In the genomic region with DNA sequence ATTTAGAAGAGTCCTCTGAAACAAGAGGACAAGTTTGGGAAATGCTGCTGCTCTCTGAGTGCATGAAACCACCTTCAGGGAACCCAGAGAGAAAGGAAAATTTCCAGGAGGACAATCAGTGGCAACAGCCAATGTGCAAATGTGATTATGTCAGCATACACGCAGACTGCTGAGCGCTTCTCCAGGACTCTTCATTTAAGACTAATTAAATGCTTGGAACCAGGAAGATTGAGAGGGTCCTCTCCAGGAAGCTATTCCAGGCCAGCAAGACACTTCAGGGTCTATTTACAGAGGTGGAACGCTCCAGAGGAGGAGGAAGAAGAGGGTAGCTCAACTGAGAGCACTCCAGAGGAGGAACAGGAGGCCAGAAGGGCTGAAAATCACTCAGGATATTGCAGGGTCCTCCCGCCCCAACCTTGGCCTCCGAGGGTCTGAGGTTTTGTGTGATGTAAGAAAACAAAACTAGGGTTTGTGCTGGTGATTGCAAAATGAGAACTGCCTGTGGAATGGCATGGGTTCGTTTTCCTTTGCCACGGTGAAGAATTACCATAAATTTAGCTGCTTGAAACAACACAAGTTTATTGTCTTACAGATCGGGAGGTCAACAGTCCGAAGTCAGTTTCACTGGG, we compare ENCODE assay signal across 2 cellular contexts.
TF ChIP-seq lines count a peak whose summit lies in the region.

No MANE protein-coding gene starts in this region.

TF ChIP-seq in HepG2, 621 proteins besides CTCF, POLR2A, EP300 and RAD21:
- no peak for TF ChIP-seq FOXA1 (IDR thresholded peaks at IDR 0.05)
- TF ChIP-seq FOXA1 (CRISPR knock-in tag; IDR thresholded peaks at IDR 0.05) = no peak
- no peak for TF ChIP-seq ZNF543 (CRISPR knock-in tag; IDR thresholded peaks at IDR 0.05)
- TF ChIP-seq, protein P1, sequence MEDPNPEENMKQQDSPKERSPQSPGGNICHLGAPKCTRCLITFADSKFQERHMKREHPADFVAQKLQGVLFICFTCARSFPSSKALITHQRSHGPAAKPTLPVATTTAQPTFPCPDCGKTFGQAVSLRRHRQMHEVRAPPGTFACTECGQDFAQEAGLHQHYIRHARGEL (CRISPR knock-in tag; IDR thresholded peaks at IDR 0.05) = no peak
- TF ChIP-seq MAZ (IDR thresholded peaks at IDR 0.05; ENCODE audit: borderline replicate concordance, low read depth, low read length) = no peak
- TF ChIP-seq MAZ (CRISPR knock-in tag; IDR thresholded peaks at IDR 0.05; ENCODE audit: low read depth) = no peak
- TF ChIP-seq, protein P2, sequence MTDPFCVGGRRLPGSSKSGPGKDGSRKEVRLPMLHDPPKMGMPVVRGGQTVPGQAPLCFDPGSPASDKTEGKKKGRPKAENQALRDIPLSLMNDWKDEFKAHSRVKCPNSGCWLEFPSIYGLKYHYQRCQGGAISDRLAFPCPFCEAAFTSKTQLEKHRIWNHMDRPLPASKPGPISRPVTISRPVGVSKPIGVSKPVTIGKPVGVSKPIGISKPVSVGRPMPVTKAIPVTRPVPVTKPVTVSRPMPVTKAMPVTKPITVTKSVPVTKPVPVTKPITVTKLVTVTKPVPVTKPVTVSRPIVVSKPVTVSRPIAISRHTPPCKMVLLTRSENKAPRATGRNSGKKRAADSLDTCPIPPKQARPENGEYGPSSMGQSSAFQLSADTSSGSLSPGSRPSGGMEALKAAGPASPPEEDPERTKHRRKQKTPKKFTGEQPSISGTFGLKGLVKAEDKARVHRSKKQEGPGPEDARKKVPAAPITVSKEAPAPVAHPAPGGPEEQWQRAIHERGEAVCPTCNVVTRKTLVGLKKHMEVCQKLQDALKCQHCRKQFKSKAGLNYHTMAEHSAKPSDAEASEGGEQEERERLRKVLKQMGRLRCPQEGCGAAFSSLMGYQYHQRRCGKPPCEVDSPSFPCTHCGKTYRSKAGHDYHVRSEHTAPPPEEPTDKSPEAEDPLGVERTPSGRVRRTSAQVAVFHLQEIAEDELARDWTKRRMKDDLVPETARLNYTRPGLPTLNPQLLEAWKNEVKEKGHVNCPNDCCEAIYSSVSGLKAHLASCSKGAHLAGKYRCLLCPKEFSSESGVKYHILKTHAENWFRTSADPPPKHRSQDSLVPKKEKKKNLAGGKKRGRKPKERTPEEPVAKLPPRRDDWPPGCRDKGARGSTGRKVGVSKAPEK (CRISPR knock-in tag; IDR thresholded peaks at IDR 0.05; ENCODE audit: borderline replicate concordance) = no peak
- no peak for TF ChIP-seq PHF5A (CRISPR knock-in tag; IDR thresholded peaks at IDR 0.05; ENCODE audit: low read depth, unreplicated experiment)
- peak; percentile 41 to 45; a peak in 3 of 4 replicates for TF ChIP-seq MAFK (conservative IDR thresholded peaks at IDR 0.05 in 1 of 2, IDR thresholded peaks at IDR 0.05 in 1 of 2; ENCODE audit: low read length in 2 of 2)
- TF ChIP-seq, protein P3, sequence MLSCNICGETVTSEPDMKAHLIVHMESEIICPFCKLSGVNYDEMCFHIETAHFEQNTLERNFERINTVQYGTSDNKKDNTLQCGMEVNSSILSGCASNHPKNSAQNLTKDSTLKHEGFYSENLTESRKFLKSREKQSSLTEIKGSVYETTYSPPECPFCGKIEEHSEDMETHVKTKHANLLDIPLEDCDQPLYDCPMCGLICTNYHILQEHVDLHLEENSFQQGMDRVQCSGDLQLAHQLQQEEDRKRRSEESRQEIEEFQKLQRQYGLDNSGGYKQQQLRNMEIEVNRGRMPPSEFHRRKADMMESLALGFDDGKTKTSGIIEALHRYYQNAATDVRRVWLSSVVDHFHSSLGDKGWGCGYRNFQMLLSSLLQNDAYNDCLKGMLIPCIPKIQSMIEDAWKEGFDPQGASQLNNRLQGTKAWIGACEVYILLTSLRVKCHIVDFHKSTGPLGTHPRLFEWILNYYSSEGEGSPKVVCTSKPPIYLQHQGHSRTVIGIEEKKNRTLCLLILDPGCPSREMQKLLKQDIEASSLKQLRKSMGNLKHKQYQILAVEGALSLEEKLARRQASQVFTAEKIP (CRISPR knock-in tag; IDR thresholded peaks at IDR 0.05; ENCODE audit: borderline replicate concordance) = no peak

TF ChIP-seq in H1, 55 proteins besides CTCF, POLR2A, EP300 and RAD21:
- TF ChIP-seq SRF (IDR thresholded peaks at IDR 0.05; ENCODE audit: low read depth, low read length) (no peak), CEBPB (IDR thresholded peaks at IDR 0.05; ENCODE audit: low read depth, low read length) (no peak), MAFK (IDR thresholded peaks at IDR 0.05; ENCODE audit: low read depth, low read length) (no peak), TAF7 (optimal IDR thresholded peaks at IDR 0.05; ENCODE audit: borderline replicate concordance, low read depth, low read length) (no peak), NRF1 (IDR thresholded peaks at IDR 0.05; ENCODE audit: low read depth, low read length) (no peak), RNF2 (IDR thresholded peaks at IDR 0.05; ENCODE audit: borderline replicate concordance, low read depth, low read length, missing control alignments, poor library complexity, severe bottlenecking) (no peak), POU5F1 (IDR thresholded peaks at IDR 0.05; ENCODE audit: low read depth, low read length) (no peak), TCF12 (IDR thresholded peaks at IDR 0.05; ENCODE audit: low read depth, low read length) (no peak), KDM1A (IDR thresholded peaks at IDR 0.05; ENCODE audit: borderline replicate concordance, low read length) (no peak)
- TF ChIP-seq, protein P4, sequence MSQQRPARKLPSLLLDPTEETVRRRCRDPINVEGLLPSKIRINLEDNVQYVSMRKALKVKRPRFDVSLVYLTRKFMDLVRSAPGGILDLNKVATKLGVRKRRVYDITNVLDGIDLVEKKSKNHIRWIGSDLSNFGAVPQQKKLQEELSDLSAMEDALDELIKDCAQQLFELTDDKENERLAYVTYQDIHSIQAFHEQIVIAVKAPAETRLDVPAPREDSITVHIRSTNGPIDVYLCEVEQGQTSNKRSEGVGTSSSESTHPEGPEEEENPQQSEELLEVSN (IDR thresholded peaks at IDR 0.05) = no peak
- TF ChIP-seq, protein P5, sequence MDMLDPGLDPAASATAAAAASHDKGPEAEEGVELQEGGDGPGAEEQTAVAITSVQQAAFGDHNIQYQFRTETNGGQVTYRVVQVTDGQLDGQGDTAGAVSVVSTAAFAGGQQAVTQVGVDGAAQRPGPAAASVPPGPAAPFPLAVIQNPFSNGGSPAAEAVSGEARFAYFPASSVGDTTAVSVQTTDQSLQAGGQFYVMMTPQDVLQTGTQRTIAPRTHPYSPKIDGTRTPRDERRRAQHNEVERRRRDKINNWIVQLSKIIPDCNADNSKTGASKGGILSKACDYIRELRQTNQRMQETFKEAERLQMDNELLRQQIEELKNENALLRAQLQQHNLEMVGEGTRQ (IDR thresholded peaks at IDR 0.05; ENCODE audit: low read length) = no peak
